Comparison of ENCODE assay signal across 1 cellular context in the genomic region with DNA sequence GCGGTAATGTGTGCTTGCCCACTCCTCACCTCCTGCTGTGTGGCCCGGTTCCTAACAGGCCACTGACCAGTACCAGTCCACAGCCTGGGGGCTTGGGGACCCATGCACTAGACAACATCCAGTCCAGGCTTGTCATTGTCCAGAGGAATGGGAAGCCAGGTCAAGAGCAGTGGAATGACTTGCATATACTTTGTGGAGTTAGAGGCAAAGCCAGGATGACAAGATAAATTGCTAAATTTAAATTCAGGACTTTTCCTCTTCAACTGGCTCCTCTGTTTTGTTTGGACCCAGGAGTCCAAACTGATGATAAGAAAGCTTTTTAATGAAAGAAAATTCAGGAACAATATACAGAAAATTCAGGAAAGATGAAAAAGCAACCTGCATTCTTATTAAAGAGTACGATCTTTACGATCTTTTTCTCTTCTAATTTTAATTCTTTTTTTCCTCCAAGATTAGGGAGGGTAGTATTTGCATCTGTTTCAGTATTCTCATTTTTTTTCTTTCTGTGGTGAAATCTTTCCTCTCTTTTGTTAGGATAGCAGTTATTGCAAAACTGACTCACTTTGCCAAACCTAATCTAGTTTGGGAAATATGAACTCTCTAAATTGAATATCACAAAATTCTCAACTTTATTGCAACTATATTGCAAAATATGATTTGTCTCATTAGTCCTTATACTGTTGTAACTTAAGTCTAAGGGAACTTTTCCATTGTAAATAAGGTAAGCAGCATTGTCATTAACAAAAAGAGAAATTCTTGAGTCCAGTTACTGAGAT.
TF ChIP-seq lines count a peak whose summit lies in the region.

No MANE protein-coding gene starts in this region.

TF ChIP-seq in SK-N-SH treated with all-trans-retinoic acid at 6 μM for 48 hours, 23 proteins besides CTCF, POLR2A, EP300 and RAD21 (continued from another document):
- TF ChIP-seq CSRNP3 (CRISPR knock-in tag; IDR thresholded peaks at IDR 0.05) (no peak), ZNF70 (CRISPR knock-in tag; IDR thresholded peaks at IDR 0.05) (no peak), PATZ1 (CRISPR knock-in tag; IDR thresholded peaks at IDR 0.05; ENCODE audit: borderline replicate concordance) (no peak), POU6F1 (CRISPR knock-in tag; IDR thresholded peaks at IDR 0.05; ENCODE audit: borderline replicate concordance, low read depth) (no peak), ZFP3 (CRISPR knock-in tag; IDR thresholded peaks at IDR 0.05) (no peak), ARNTL (CRISPR knock-in tag; IDR thresholded peaks at IDR 0.05; ENCODE audit: borderline replicate concordance, low read depth) (no peak), ISL1 (CRISPR knock-in tag; IDR thresholded peaks at IDR 0.05) (no peak), SNAI2 (CRISPR knock-in tag; IDR thresholded peaks at IDR 0.05) (no peak)
- TF ChIP-seq, protein P1, sequence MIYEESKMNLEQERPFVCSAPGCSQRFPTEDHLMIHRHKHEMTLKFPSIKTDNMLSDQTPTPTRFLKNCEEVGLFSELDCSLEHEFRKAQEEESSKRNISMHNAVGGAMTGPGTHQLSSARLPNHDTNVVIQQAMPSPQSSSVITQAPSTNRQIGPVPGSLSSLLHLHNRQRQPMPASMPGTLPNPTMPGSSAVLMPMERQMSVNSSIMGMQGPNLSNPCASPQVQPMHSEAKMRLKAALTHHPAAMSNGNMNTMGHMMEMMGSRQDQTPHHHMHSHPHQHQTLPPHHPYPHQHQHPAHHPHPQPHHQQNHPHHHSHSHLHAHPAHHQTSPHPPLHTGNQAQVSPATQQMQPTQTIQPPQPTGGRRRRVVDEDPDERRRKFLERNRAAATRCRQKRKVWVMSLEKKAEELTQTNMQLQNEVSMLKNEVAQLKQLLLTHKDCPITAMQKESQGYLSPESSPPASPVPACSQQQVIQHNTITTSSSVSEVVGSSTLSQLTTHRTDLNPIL (CRISPR knock-in tag; IDR thresholded peaks at IDR 0.05; ENCODE audit: low read depth): no peak
